13 cellular contexts compared by ENCODE assay signal in the genomic region with DNA sequence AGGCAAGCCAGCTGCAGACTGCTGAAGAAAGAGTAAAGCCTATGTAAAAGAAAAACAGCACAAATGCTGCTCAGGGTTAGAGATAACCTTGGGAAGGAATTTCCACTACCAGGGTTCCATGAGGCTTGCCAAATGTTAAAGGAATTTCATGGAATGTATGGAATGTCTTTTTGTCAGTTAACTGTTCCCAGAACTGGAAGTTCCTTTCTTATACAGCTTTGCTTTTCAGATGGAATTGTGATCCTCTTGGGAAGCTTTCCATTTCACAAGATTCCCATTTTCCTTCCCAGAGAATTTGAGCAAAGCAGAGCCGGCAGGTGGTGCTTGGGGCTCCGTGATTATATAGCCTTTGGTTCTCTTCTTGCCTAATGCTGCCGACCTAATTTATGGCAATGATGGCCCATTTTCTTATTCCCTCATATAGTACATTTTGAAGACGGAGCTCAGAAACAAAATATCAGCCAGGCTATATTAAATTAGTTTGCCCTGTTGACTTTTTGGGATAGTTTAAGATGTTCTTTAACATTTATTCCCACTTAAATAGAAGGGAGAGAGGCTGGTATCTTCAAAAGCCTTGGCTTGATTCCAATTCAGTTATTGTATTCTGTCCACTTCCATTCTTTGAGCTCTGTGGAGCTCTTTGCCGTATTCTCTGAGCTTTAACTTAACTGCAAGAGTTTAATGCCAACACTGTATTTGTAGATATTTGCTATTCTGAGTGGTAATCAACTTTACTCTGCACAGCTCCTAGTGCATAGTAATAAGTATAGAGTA.
DNase-seq lines count a peak whose midpoint lies in the region; ATAC-seq, FAIRE-seq and TF ChIP-seq lines count a peak whose summit lies in the region.
"Had no signal": no experiment of that assay in that cellular context is flagged by ENCODE, and none has a peak within 500 bp of the region (broad histone marks: within the 10 kb centered on the region; RNA-seq: fewer than 3 reads in every experiment).

No MANE protein-coding gene starts in this region.

- no peaks in the 10 kb centered on the region for H3K9me3 ChIP-seq in CD8-positive, alpha-beta memory T cell (ENCODE audit: low read length)
- H3K9me3 ChIP-seq: pancreas had no signal

- CTCF ChIA-PET in CD8-positive, alpha-beta memory T cell (lab: Charles Lee) = no interaction called here

- peaks cover 8 to 17% (median 15%) of the 10 kb centered on the region in 3 donors for H3K4me1 Mint-ChIP-seq in CD8-positive, alpha-beta memory T cell
- H3K4me1 Mint-ChIP-seq in effector memory CD8-positive, alpha-beta T cell (ENCODE audit: low read depth in 2 of 2) = peaks cover 3 to 16% of the 10 kb centered on the region in 2 donors

- H3K4me1 ChIP-seq in CD8-positive, alpha-beta memory T cell (ENCODE audit: insufficient read depth, low read length) = no peaks in the 10 kb centered on the region

- H3K9me3 Mint-ChIP-seq in CD8-positive, alpha-beta memory T cell = no peaks in the 10 kb centered on the region
- H3K9me3 Mint-ChIP-seq in effector memory CD8-positive, alpha-beta T cell = no peaks in the 10 kb centered on the region
- H3K9me3 Mint-ChIP-seq: activated CD4-positive, alpha-beta memory T cell treated with anti-CD3 and anti-CD28 coated beads for 36 hours had no signal

- ATAC-seq in effector memory CD8-positive, alpha-beta T cell (replicated peaks) = no peak
- ATAC-seq in HG03565 (IDR thresholded peaks at IDR 0.05; ENCODE audit: unreplicated experiment) = no peak
- ATAC-seq: stimulated activated naive CD8-positive, alpha-beta T cell treated with anti-CD3 and anti-CD28 coated beads, Interleukin-15, Interleukin-2, amounts not matched to agents 100 U/mL and 50 U/mL, for 24 hours had no signal

- POLR2A ChIA-PET in CD8-positive, alpha-beta memory T cell (lab: Charles Lee) = interaction anchor here (0.7 kb wide), 1 partner anchor 457 kb away, joined by 3 read pairs; no protein-coding TSS in a partner anchor

- no peaks in the 10 kb centered on the region for H3K36me3 ChIP-seq in CD8-positive, alpha-beta memory T cell (ENCODE audit: insufficient read depth, low read length)
- H3K36me3 ChIP-seq: pancreas had no signal

- no peak overlapping the region for H3K4me3 Mint-ChIP-seq in CD8-positive, alpha-beta memory T cell
- no peak overlapping the region for H3K4me3 Mint-ChIP-seq in effector memory CD8-positive, alpha-beta T cell
- H3K4me3 Mint-ChIP-seq: activated CD4-positive, alpha-beta memory T cell treated with anti-CD3 and anti-CD28 coated beads for 36 hours had no signal

- no peak for TF ChIP-seq POLR2A in H54 (IDR thresholded peaks at IDR 0.05; ENCODE audit: low read depth, low read length)

- DNase-seq in H54 (ENCODE audit: insufficient read length, low spot score) (peak; percentile 4), RPMI7951 (ENCODE audit: low read depth) (peak; percentile 64), fibroblast of the aortic adventitia (ENCODE audit: low read depth) (peak; percentile 93), renal cortical epithelial cell (ENCODE audit: low read depth) (peak; percentile 68), NCI-H526 treated with DMSO at 0.1 percent for 48 hours (lab: John Stamatoyannopoulos, UW) (no peak)
- no peak for DNase-seq in CD8-positive, alpha-beta memory T cell
- no peak for DNase-seq in effector memory CD8-positive, alpha-beta T cell
- DNase-seq: activated CD4-positive, alpha-beta memory T cell treated with anti-CD3 and anti-CD28 coated beads for 36 hours; effector CD4-positive, alpha-beta T cell; NCI-H524 treated with DMSO at 0.1 percent for 48 hours; pancreas; stimulated activated naive CD8-positive, alpha-beta T cell treated with anti-CD3 and anti-CD28 coated beads, Interleukin-15, Interleukin-2, amounts not matched to agents 100 U/mL and 50 U/mL, for 24 hours had no signal

- H3K27me3 Mint-ChIP-seq in CD8-positive, alpha-beta memory T cell = peaks cover 0 to 1% of the 10 kb centered on the region in 2 donors
- H3K27me3 Mint-ChIP-seq in effector memory CD8-positive, alpha-beta T cell = no peaks in the 10 kb centered on the region
- H3K27me3 Mint-ChIP-seq: activated CD4-positive, alpha-beta memory T cell treated with anti-CD3 and anti-CD28 coated beads for 36 hours had no signal

- peak; percentile 48 for FAIRE-seq in H54 (lab: Jason Lieb, UNC)
- FAIRE-seq: pancreas had no signal

- H3K27me3 ChIP-seq in CD8-positive, alpha-beta memory T cell (ENCODE audit: insufficient read depth, low read length, poor library complexity, severe bottlenecking) = no peaks in the 10 kb centered on the region
- H3K27me3 ChIP-seq: pancreas had no signal

- H3K36me3 Mint-ChIP-seq in CD8-positive, alpha-beta memory T cell = no peaks in the 10 kb centered on the region
- peaks cover 4% of the 10 kb centered on the region for H3K36me3 Mint-ChIP-seq in effector memory CD8-positive, alpha-beta T cell (ENCODE audit: insufficient read depth)
- H3K36me3 Mint-ChIP-seq: activated CD4-positive, alpha-beta memory T cell treated with anti-CD3 and anti-CD28 coated beads for 36 hours had no signal

- no peak overlapping the region for H3K4me3 ChIP-seq in fibroblast of the aortic adventitia (ENCODE audit: low read depth, low read length)
- no peak overlapping the region for H3K4me3 ChIP-seq in CD8-positive, alpha-beta memory T cell (ENCODE audit: low read length)
- H3K4me3 ChIP-seq: pancreas had no signal

- H3K27ac Mint-ChIP-seq in CD8-positive, alpha-beta memory T cell = peak overlapping the region in 1 of 8 donors; percentile 26
- H3K27ac Mint-ChIP-seq in effector memory CD8-positive, alpha-beta T cell = no peak overlapping the region
- H3K27ac Mint-ChIP-seq: activated CD4-positive, alpha-beta memory T cell treated with anti-CD3 and anti-CD28 coated beads for 36 hours had no signal

- H3K27ac ChIP-seq in CD8-positive, alpha-beta memory T cell (ENCODE audit: low read depth, low read length) = no peak overlapping the region
- H3K27ac ChIP-seq: pancreas had no signal

- TF ChIP-seq CTCF in fibroblast of the aortic adventitia (IDR thresholded peaks at IDR 0.05; ENCODE audit: insufficient read depth, low read length) = peak; percentile 34

Comparison
In these comparisons a context has a peak if more than half of its experiments do, and no peak if none do; other contexts are left out.
1. DNase-seq: peak in H54 (single experiment), RPMI7951 (single experiment), fibroblast of the aortic adventitia (single experiment) and renal cortical epithelial cell (single experiment); none in CD8-positive, alpha-beta memory T cell (0 of 5), NCI-H526 treated with DMSO at 0.1 percent for 48 hours (single experiment) and effector memory CD8-positive, alpha-beta T cell (0 of 3).